ENCODE assay signal across 8 cellular contexts in genomic region chr22:22687638-22688500, GRCh38. TPM values are rescaled to one million over a fixed set of nuclear protein-coding genes. Genes with fewer than 3 reads are reported as not detected.
DNase-seq lines count a peak whose midpoint lies in the region; ATAC-seq and TF ChIP-seq lines count a peak whose summit lies in the region.

No MANE protein-coding gene starts in this region.

- WGBS in heart right ventricle, 2 donors = 67 to 70% methylated on average over 4 of the region's 4 CpGs

- no peaks in the 10 kb centered on the region for H3K27me3 ChIP-seq in heart right ventricle

- H3K9me3 Mint-ChIP-seq in activated naive CD4-positive, alpha-beta T cell treated with anti-CD3 and anti-CD28 coated beads, Interleukin-2, amount 50 U/mL, for 72 hours = no peaks in the 10 kb centered on the region

- H3K4me3 ChIP-seq in heart right ventricle = no peak overlapping the region

- H3K9me3 ChIP-seq in heart right ventricle = no peaks in the 10 kb centered on the region

- H3K4me1 ChIP-seq in heart right ventricle = peaks cover 0 to 5% (median 0%) of the 10 kb centered on the region in 9 donors

- intact Hi-C loops in heart right ventricle (cut with DNase I) = loop anchor here in 6 of 10 donors (5.0 to 10.0 kb wide), 4 partner anchors 93 to 226 kb away; no protein-coding TSS in a partner anchor
- intact Hi-C loops in sciatic nerve (cut with DNase I) = no loop called here

- no peaks in the 10 kb centered on the region for H3K36me3 ChIP-seq in heart right ventricle

- no peaks in the 10 kb centered on the region for H3K36me3 Mint-ChIP-seq in activated naive CD4-positive, alpha-beta T cell treated with anti-CD3 and anti-CD28 coated beads, Interleukin-2, amount 50 U/mL, for 72 hours

- H3K27ac ChIP-seq in 22Rv1 (no peak overlapping the region), heart right ventricle (no peak overlapping the region)

- peak; percentile 63 to 66 for ATAC-seq in activated naive CD4-positive, alpha-beta T cell treated with anti-CD3 and anti-CD28 coated beads, Interleukin-2, amount 50 U/mL, for 72 hours
- ATAC-seq in heart right ventricle = peak in 5 of 8 donors; percentile 71 to 82 (median 77)
- peak; percentile 79 for ATAC-seq in sciatic nerve

- H3K27ac Mint-ChIP-seq in activated naive CD4-positive, alpha-beta T cell treated with anti-CD3 and anti-CD28 coated beads, Interleukin-2, amount 50 U/mL, for 72 hours = no peak overlapping the region

- TF ChIP-seq CTCF in 22Rv1 (IDR thresholded peaks at IDR 0.05) = peak; percentile 84
- peak; percentile 48 to 81 (median 77) for TF ChIP-seq CTCF in heart right ventricle (IDR thresholded peaks at IDR 0.05)

- peak; percentile 31 for DNase-seq in ELF-1 (ENCODE audit: low read depth, low spot score)
- peak; percentile 28 for DNase-seq in NCI-H1092 treated with DMSO at 0.1 percent for 48 hours (lab: John Stamatoyannopoulos, UW)
- DNase-seq in activated naive CD4-positive, alpha-beta T cell treated with anti-CD3 and anti-CD28 coated beads, Interleukin-2, amount 50 U/mL, for 72 hours (ENCODE audit: low spot score in 2 of 2) = peak in 1 of 2 donors; percentile 22
- DNase-seq in heart right ventricle = peak in 1 of 2 donors; percentile 47
- DNase-seq in sciatic nerve (ENCODE audit: low spot score) = no peak
- DNase-seq in DMS153 (lab: John Stamatoyannopoulos, UW) = no peak
- no peak for DNase-seq in DMS79 (lab: John Stamatoyannopoulos, UW)

RNA-seq across cellular contexts. Expression of gene GGTLC2, which starts 43.5 kb away (rescaled TPM):
- total RNA-seq in activated naive CD4-positive, alpha-beta T cell treated with anti-CD3 and anti-CD28 coated beads, Interleukin-2, amount 50 U/mL, for 72 hours = not detected
- total RNA-seq in heart right ventricle (not detected), sciatic nerve (not detected)
- not detected for polyA plus RNA-seq in heart right ventricle

Comparison
In these comparisons a context has a peak if more than half of its experiments do, and no peak if none do; other contexts are left out.
1. DNase-seq: peak in ELF-1 (single experiment) and NCI-H1092 treated with DMSO at 0.1 percent for 48 hours (single experiment); none in sciatic nerve (single experiment), DMS153 (single experiment) and DMS79 (single experiment).
2. Peak in every context shown above with its lines, with median percentiles within 50 percentile points of each other: ATAC-seq.